8 cellular contexts compared by ENCODE assay signal in genomic region chr19:14118165-14119051, GRCh38. TPM values are rescaled to one million over a fixed set of nuclear protein-coding genes. Genes with fewer than 3 reads are reported as not detected.
A peak's percentile ranks its signal among the peaks of the same experiment; 100 is the strongest.
DNase-seq lines count a peak whose midpoint lies in the region; ATAC-seq lines count a peak whose summit lies in the region.

No MANE protein-coding gene starts in this region.

- DNase-seq in activated gamma-delta T cell treated with Interleukin-2 at 50 U/mL for 16 hours (peak; percentile 36), activated gamma-delta T cell (lab: John Stamatoyannopoulos, UW) (no peak), SHP77 treated with DMSO at 0.1 percent for 48 hours (lab: John Stamatoyannopoulos, UW) (peak; percentile 52), left ventricle myocardium superior (peak; percentile 82), pons (ENCODE audit: low spot score) (peak; percentile 85)

- peak; percentile 19 for ATAC-seq in HG03520 (IDR thresholded peaks at IDR 0.05; ENCODE audit: unreplicated experiment)
- peak; percentile 52 for ATAC-seq in left ventricle myocardium superior
- ATAC-seq in HG03342 (IDR thresholded peaks at IDR 0.05; ENCODE audit: unreplicated experiment), result no peak

- H3K27ac ChIP-seq in angular gyrus (ENCODE audit: low read depth, low read length), result peak overlapping the region; percentile 100

- intact Hi-C loops in left ventricle myocardium superior (cut with micrococcal nuclease), result no loop called here

RNA-seq across cellular contexts. Expression of gene PRKACA, which starts 0.8 kb away (rescaled TPM):
- total RNA-seq in left ventricle myocardium superior, result 514 TPM

RNA-seq across cellular contexts. Expression of gene ASF1B, which starts 18.0 kb away (rescaled TPM):
- 1.6 TPM for total RNA-seq in left ventricle myocardium superior

RNA-seq across cellular contexts. Expression of gene SAMD1, which starts 27.9 kb away (rescaled TPM):
- 58.0 TPM for total RNA-seq in left ventricle myocardium superior

RNA-seq across cellular contexts. Expression of gene C19orf67, which starts 32.8 kb away (rescaled TPM):
- not detected for total RNA-seq in left ventricle myocardium superior

RNA-seq across cellular contexts. Expression of gene MISP3, which starts 45.8 kb away (rescaled TPM):
- total RNA-seq in left ventricle myocardium superior, result 6.8 TPM
